In genomic region chr2:46770622-46771021, GRCh38 we compare ENCODE assay signal across 17 cellular contexts.
DNase-seq lines count a peak whose midpoint lies in the region; ATAC-seq and TF ChIP-seq lines count a peak whose summit lies in the region.
"Had no signal": no experiment of that assay in that cellular context is flagged by ENCODE, and none has a peak within 500 bp of the region (broad histone marks: within the 10 kb centered on the region; RNA-seq: fewer than 3 reads in every experiment).

No MANE protein-coding gene starts in this region.

- H3K27ac ChIP-seq in AG04450 (ENCODE audit: low read depth, low read length) (peak overlapping the region; percentile 55), right lobe of liver (no peak overlapping the region)
- H3K27ac ChIP-seq: epithelial cell of prostate, PC-9, stomach had no signal

- H3K9me3 ChIP-seq in AG04450 (ENCODE audit: control insufficient read depth, insufficient read depth, low read length) (no peaks in the 10 kb centered on the region), right lobe of liver (no peaks in the 10 kb centered on the region)
- H3K9me3 ChIP-seq: stomach had no signal

- POLR2A ChIA-PET in AG04450 (lab: Yijun Ruan, JAX) (interaction anchor here (0.5 to 0.9 kb wide), 5 partner anchors 41 to 121 kb away, joined by 3 to 4 read pairs (median 3); no protein-coding TSS in a partner anchor), MCF 10A (lab: Yijun Ruan, JAX) (no interaction called here)
- POLR2A ChIA-PET in activated CD8-positive, alpha-beta T cell treated with anti-CD3 and anti-CD28 coated beads for 36 hours (lab: Charles Lee) = no interaction called here

- H3K4me3 ChIP-seq in AG04450 (ENCODE audit: low read depth, low read length) (no peak overlapping the region), epithelial cell of proximal tubule (ENCODE audit: low read depth, low read length) (peak overlapping the region; percentile 21), right lobe of liver (no peak overlapping the region)
- H3K4me3 ChIP-seq: PC-9, stomach had no signal

- peak; percentile 91 for DNase-seq in AG04450 (ENCODE audit: low read depth, low spot score)
- peak; percentile 17 for DNase-seq in HuH-7 (ENCODE audit: low spot score)
- DNase-seq in epithelial cell of proximal tubule (ENCODE audit: low read depth) = peak; percentile 58
- DNase-seq in right lobe of liver = no peak
- no peak for DNase-seq in GOT3 (lab: John Stamatoyannopoulos, UW)
- no peak for DNase-seq in DMS 273 treated with DMSO at 0.1 percent for 48 hours (lab: John Stamatoyannopoulos, UW)
- no peak for DNase-seq in activated CD8-positive, alpha-beta T cell treated with anti-CD3 and anti-CD28 coated beads for 36 hours
- DNase-seq in MCF 10A (ENCODE audit: unreplicated experiment) = no peak
- DNase-seq: activated CD4-positive, CD25-positive, alpha-beta regulatory T cell treated with anti-CD3 and anti-CD28 coated beads, Interleukin-2, amount 50 U/mL, for 72 hours; HCEC 1CT; mesendoderm; NCI-H526 treated with DMSO at 0.1 percent for 48 hours; nucleus accumbens; PC-9; stomach had no signal

- H3K27me3 ChIP-seq in AG04450 (ENCODE audit: control insufficient read depth, insufficient read depth, low read length) = no peaks in the 10 kb centered on the region
- no peaks in the 10 kb centered on the region for H3K27me3 ChIP-seq in right lobe of liver
- H3K27me3 ChIP-seq: stomach had no signal

- TF ChIP-seq CTCF in AG04450 (IDR thresholded peaks at IDR 0.05; ENCODE audit: low read depth, low read length) (no peak), epithelial cell of proximal tubule (conservative IDR thresholded peaks at IDR 0.05; ENCODE audit: low read depth, low read length) (no peak), right lobe of liver (IDR thresholded peaks at IDR 0.05) (no peak), MCF 10A (IDR thresholded peaks at IDR 0.05; ENCODE audit: unreplicated experiment) (no peak)
- TF ChIP-seq CTCF in activated CD8-positive, alpha-beta T cell treated with anti-CD3 and anti-CD28 coated beads for 36 hours (IDR thresholded peaks at IDR 0.05) = no peak

- CTCF ChIA-PET in AG04450 (lab: Charles Lee) (interaction anchor here (0.6 kb wide), 1 partner anchor 142 kb away, joined by 4 read pairs; no protein-coding TSS in a partner anchor), MCF 10A (lab: Yijun Ruan, JAX) (no interaction called here)
- CTCF ChIA-PET in activated CD8-positive, alpha-beta T cell treated with anti-CD3 and anti-CD28 coated beads for 36 hours (lab: Charles Lee) = no interaction called here

- no peak for TF ChIP-seq POLR2A in right lobe of liver (IDR thresholded peaks at IDR 0.05)

- H3K36me3 Mint-ChIP-seq in activated CD8-positive, alpha-beta T cell treated with anti-CD3 and anti-CD28 coated beads for 36 hours (ENCODE audit: low read depth) = no peaks in the 10 kb centered on the region
- peaks cover 16% of the 10 kb centered on the region for H3K36me3 Mint-ChIP-seq in MCF 10A (ENCODE audit: insufficient read depth, unreplicated experiment)
- H3K36me3 Mint-ChIP-seq: activated naive CD8-positive, alpha-beta T cell had no signal

- no peaks in the 10 kb centered on the region for H3K9me3 Mint-ChIP-seq in activated CD8-positive, alpha-beta T cell treated with anti-CD3 and anti-CD28 coated beads for 36 hours
- H3K9me3 Mint-ChIP-seq in MCF 10A (ENCODE audit: unreplicated experiment) = peaks cover 6% of the 10 kb centered on the region

- peaks cover 0 to 10% (median 0%) of the 10 kb centered on the region in 4 donors for H3K4me1 ChIP-seq in right lobe of liver

- H3K4me3 Mint-ChIP-seq in activated CD8-positive, alpha-beta T cell treated with anti-CD3 and anti-CD28 coated beads for 36 hours = no peak overlapping the region
- no peak overlapping the region for H3K4me3 Mint-ChIP-seq in MCF 10A (ENCODE audit: unreplicated experiment)
- H3K4me3 Mint-ChIP-seq: activated naive CD8-positive, alpha-beta T cell had no signal

- H3K27ac Mint-ChIP-seq in activated CD8-positive, alpha-beta T cell treated with anti-CD3 and anti-CD28 coated beads for 36 hours = no peak overlapping the region
- H3K27ac Mint-ChIP-seq in MCF 10A (ENCODE audit: low read depth, unreplicated experiment) = no peak overlapping the region
- H3K27ac Mint-ChIP-seq: activated naive CD8-positive, alpha-beta T cell had no signal

- ATAC-seq in right lobe of liver = peak; percentile 54 to 92 (median 74)
- no peak for ATAC-seq in activated CD8-positive, alpha-beta T cell treated with anti-CD3 and anti-CD28 coated beads for 36 hours

- no TSS peak for BruUV-seq in MCF 10A (replicated peaks; lab: Mats Ljungman, UMichigan)

- H3K27me3 Mint-ChIP-seq in activated CD8-positive, alpha-beta T cell treated with anti-CD3 and anti-CD28 coated beads for 36 hours = peaks cover 2% of the 10 kb centered on the region
- no peaks in the 10 kb centered on the region for H3K27me3 Mint-ChIP-seq in MCF 10A (ENCODE audit: insufficient read depth, unreplicated experiment)
- H3K27me3 Mint-ChIP-seq: activated naive CD8-positive, alpha-beta T cell had no signal

- WGBS in right lobe of liver (ENCODE audit: insufficient coverage, low coverage, low lambda C conversion rate, missing lambda C conversion rate) = 25% methylated on average over 6 of the region's 8 CpGs

- H3K4me1 Mint-ChIP-seq in activated CD8-positive, alpha-beta T cell treated with anti-CD3 and anti-CD28 coated beads for 36 hours (ENCODE audit: low read depth) = no peaks in the 10 kb centered on the region
- no peaks in the 10 kb centered on the region for H3K4me1 Mint-ChIP-seq in MCF 10A (ENCODE audit: insufficient read depth, unreplicated experiment)

- H3K36me3 ChIP-seq in right lobe of liver = no peaks in the 10 kb centered on the region
- H3K36me3 ChIP-seq: stomach had no signal

- intact Hi-C loops in right lobe of liver (cut with DNase I) (no loop called here), MCF 10A (cut with micrococcal nuclease) (no loop called here)
- intact Hi-C loops in activated CD8-positive, alpha-beta T cell treated with anti-CD3 and anti-CD28 coated beads for 36 hours (cut with micrococcal nuclease) = no loop called here

Comparison
In these comparisons a context has a peak if more than half of its experiments do, and no peak if none do; other contexts are left out.
1. DNase-seq: peak in AG04450 (single experiment), HuH-7 (single experiment) and epithelial cell of proximal tubule (single experiment); none in right lobe of liver (0 of 3), GOT3 (single experiment), DMS 273 treated with DMSO at 0.1 percent for 48 hours (single experiment), activated CD8-positive, alpha-beta T cell treated with anti-CD3 and anti-CD28 coated beads for 36 hours (single experiment) and MCF 10A (single experiment).